In genomic region chr5:471750-472058, GRCh38 we compare ENCODE assay signal across 8 cellular contexts. TPM values are rescaled to one million over a fixed set of nuclear protein-coding genes. Genes with fewer than 3 reads are reported as not detected.
DNase-seq lines count a peak whose midpoint lies in the region; ATAC-seq and TF ChIP-seq lines count a peak whose summit lies in the region.

No MANE protein-coding gene starts in this region.

- TF ChIP-seq POLR2A in vagina (IDR thresholded peaks at IDR 0.05) = no peak

- H3K4me3 ChIP-seq in vagina = peak overlapping the region; percentile 80 to 93

- H3K9me3 Mint-ChIP-seq in stimulated activated naive CD8-positive, alpha-beta T cell treated with anti-CD3 and anti-CD28 coated beads, Interleukin-15, Interleukin-2, amounts not matched to agents 100 ng/mL and 50 ng/mL, for 24 hours = no peaks in the 10 kb centered on the region
- no peaks in the 10 kb centered on the region for H3K9me3 Mint-ChIP-seq in activated naive CD8-positive, alpha-beta T cell treated with anti-CD3 and anti-CD28 coated beads for 36 hours
- no peaks in the 10 kb centered on the region for H3K9me3 Mint-ChIP-seq in memory B cell

- intact Hi-C loops in vagina (cut with DNase I) = no loop called here

- H3K27me3 Mint-ChIP-seq in stimulated activated naive CD8-positive, alpha-beta T cell treated with anti-CD3 and anti-CD28 coated beads, Interleukin-15, Interleukin-2, amounts not matched to agents 100 ng/mL and 50 ng/mL, for 24 hours = peaks cover 3% of the 10 kb centered on the region
- H3K27me3 Mint-ChIP-seq in activated naive CD8-positive, alpha-beta T cell treated with anti-CD3 and anti-CD28 coated beads for 36 hours = peaks cover 3% of the 10 kb centered on the region
- peaks cover 10% of the 10 kb centered on the region for H3K27me3 Mint-ChIP-seq in memory B cell

- peaks cover 0 to 12% of the 10 kb centered on the region in 2 donors for H3K36me3 ChIP-seq in vagina

- H3K27ac ChIP-seq in vagina = peak overlapping the region; percentile 82

- no peak for ATAC-seq in stimulated activated naive CD8-positive, alpha-beta T cell treated with anti-CD3 and anti-CD28 coated beads, Interleukin-15, Interleukin-2, amounts not matched to agents 100 U/mL and 50 U/mL, for 24 hours
- ATAC-seq in memory B cell (ENCODE audit: low read depth) = no peak
- ATAC-seq in GM21390 (IDR thresholded peaks at IDR 0.05; ENCODE audit: unreplicated experiment) = no peak
- ATAC-seq in HG03139 (IDR thresholded peaks at IDR 0.05; ENCODE audit: unreplicated experiment) = no peak

- peak overlapping the region; percentile 89 for H3K27ac Mint-ChIP-seq in stimulated activated naive CD8-positive, alpha-beta T cell treated with anti-CD3 and anti-CD28 coated beads, Interleukin-15, Interleukin-2, amounts not matched to agents 100 ng/mL and 50 ng/mL, for 24 hours
- H3K27ac Mint-ChIP-seq in activated naive CD8-positive, alpha-beta T cell treated with anti-CD3 and anti-CD28 coated beads for 36 hours = peak overlapping the region; percentile 87
- H3K27ac Mint-ChIP-seq in memory B cell = peak overlapping the region; percentile 72

- peaks cover 19% of the 10 kb centered on the region for H3K36me3 Mint-ChIP-seq in stimulated activated naive CD8-positive, alpha-beta T cell treated with anti-CD3 and anti-CD28 coated beads, Interleukin-15, Interleukin-2, amounts not matched to agents 100 ng/mL and 50 ng/mL, for 24 hours (ENCODE audit: low read depth)
- peaks cover 21% of the 10 kb centered on the region for H3K36me3 Mint-ChIP-seq in activated naive CD8-positive, alpha-beta T cell treated with anti-CD3 and anti-CD28 coated beads for 36 hours
- peaks cover 10% of the 10 kb centered on the region for H3K36me3 Mint-ChIP-seq in memory B cell

- H3K4me3 Mint-ChIP-seq in stimulated activated naive CD8-positive, alpha-beta T cell treated with anti-CD3 and anti-CD28 coated beads, Interleukin-15, Interleukin-2, amounts not matched to agents 100 ng/mL and 50 ng/mL, for 24 hours = peak overlapping the region; percentile 87
- peak overlapping the region; percentile 86 for H3K4me3 Mint-ChIP-seq in activated naive CD8-positive, alpha-beta T cell treated with anti-CD3 and anti-CD28 coated beads for 36 hours
- peak overlapping the region; percentile 81 for H3K4me3 Mint-ChIP-seq in memory B cell

- no peak for TF ChIP-seq CTCF in vagina (IDR thresholded peaks at IDR 0.05)

- peaks cover 47% of the 10 kb centered on the region for H3K4me1 ChIP-seq in vagina

- no peaks in the 10 kb centered on the region for H3K9me3 ChIP-seq in vagina

- no peak for DNase-seq in stimulated activated naive CD8-positive, alpha-beta T cell treated with anti-CD3 and anti-CD28 coated beads, Interleukin-15, Interleukin-2, amounts not matched to agents 100 U/mL and 50 U/mL, for 24 hours
- no peak for DNase-seq in activated naive CD8-positive, alpha-beta T cell treated with anti-CD3 and anti-CD28 coated beads for 36 hours
- DNase-seq in memory B cell (ENCODE audit: low spot score in 2 of 2) = no peak
- DNase-seq in vagina (ENCODE audit: extremely low spot score in 2 of 2) = no peak
- DNase-seq in A172 (ENCODE audit: low spot score) = no peak

- no peaks in the 10 kb centered on the region for H3K27me3 ChIP-seq in vagina

- H3K4me1 Mint-ChIP-seq in stimulated activated naive CD8-positive, alpha-beta T cell treated with anti-CD3 and anti-CD28 coated beads, Interleukin-15, Interleukin-2, amounts not matched to agents 100 ng/mL and 50 ng/mL, for 24 hours (ENCODE audit: low read depth) = peaks cover 23% of the 10 kb centered on the region
- H3K4me1 Mint-ChIP-seq in activated naive CD8-positive, alpha-beta T cell treated with anti-CD3 and anti-CD28 coated beads for 36 hours = peaks cover 24% of the 10 kb centered on the region
- peaks cover 25% of the 10 kb centered on the region for H3K4me1 Mint-ChIP-seq in memory B cell

RNA-seq across cellular contexts. Expression of gene EXOC3, which starts 28.7 kb away (rescaled TPM):
- 10 to 100 TPM; 58.2 to 61.2 TPM for total RNA-seq in activated naive CD8-positive, alpha-beta T cell treated with anti-CD3 and anti-CD28 coated beads for 36 hours
- total RNA-seq in vagina = 67.5 TPM
- total RNA-seq in A172 (2014; rRNA removed; shearing (Covaris generic)) = 33.3 and 34.7 TPM in 2 replicates

RNA-seq across cellular contexts. Expression of gene SLC9A3, which starts 52.5 kb away (rescaled TPM):
- 1 to 10 TPM; 2.1 to 2.4 TPM for total RNA-seq in activated naive CD8-positive, alpha-beta T cell treated with anti-CD3 and anti-CD28 coated beads for 36 hours
- total RNA-seq in vagina = 3.9 TPM
- total RNA-seq in A172 (2014; rRNA removed; shearing (Covaris generic)) = 4.7 and 5.8 TPM in 2 replicates
